In genomic region chr2:98921062-98921461, GRCh38 we compare ENCODE assay signal across 20 cellular contexts.
"Had no signal": no experiment of that assay in that cellular context is flagged by ENCODE, and none has a peak within 500 bp of the region (broad histone marks: within the 10 kb centered on the region; RNA-seq: fewer than 3 reads in every experiment).

No MANE protein-coding gene starts in this region.

- H3K9me3 ChIP-seq: mucosa of descending colon, pancreas, transverse colon had no signal

- H3K4me1 Mint-ChIP-seq: activated naive CD8-positive, alpha-beta T cell treated with anti-CD3 and anti-CD28 coated beads, Interleukin-2, amount 10 ng/mL, durations not matched to agents 7 days and 5 days had no signal

- H3K4me3 Mint-ChIP-seq: activated CD4-positive, alpha-beta memory T cell treated with anti-CD3 and anti-CD28 coated beads for 36 hours; activated naive CD8-positive, alpha-beta T cell treated with anti-CD3 and anti-CD28 coated beads, Interleukin-2, amount 10 ng/mL, durations not matched to agents 7 days and 5 days; nephron progenitor cell; stimulated activated naive CD8-positive, alpha-beta T cell treated with anti-CD3 and anti-CD28 coated beads, Interleukin-15, Interleukin-2, amounts not matched to agents 100 ng/mL and 50 ng/mL, for 24 hours had no signal

- H3K4me3 ChIP-seq: esophagus muscularis mucosa, gastroesophageal sphincter, mucosa of descending colon, pancreas, psoas muscle, right atrium auricular region, transverse colon had no signal

- H3K27me3 ChIP-seq: pancreas, right atrium auricular region, transverse colon had no signal

- H3K27ac ChIP-seq: esophagus muscularis mucosa, gastroesophageal sphincter, pancreas, psoas muscle, right atrium auricular region, transverse colon had no signal

- H3K36me3 Mint-ChIP-seq: activated CD4-positive, alpha-beta memory T cell treated with anti-CD3 and anti-CD28 coated beads for 36 hours; activated naive CD8-positive, alpha-beta T cell treated with anti-CD3 and anti-CD28 coated beads, Interleukin-2, amount 10 ng/mL, durations not matched to agents 7 days and 5 days had no signal

- H3K27ac Mint-ChIP-seq: activated CD4-positive, alpha-beta memory T cell treated with anti-CD3 and anti-CD28 coated beads for 36 hours; activated naive CD8-positive, alpha-beta T cell treated with anti-CD3 and anti-CD28 coated beads, Interleukin-2, amount 10 ng/mL, durations not matched to agents 7 days and 5 days; nephron progenitor cell; stimulated activated naive CD8-positive, alpha-beta T cell treated with anti-CD3 and anti-CD28 coated beads, Interleukin-15, Interleukin-2, amounts not matched to agents 100 ng/mL and 50 ng/mL, for 24 hours had no signal

- H3K36me3 ChIP-seq: esophagus muscularis mucosa, gastroesophageal sphincter, pancreas, right atrium auricular region, transverse colon had no signal

- H3K9me3 Mint-ChIP-seq: activated CD4-positive, alpha-beta memory T cell treated with anti-CD3 and anti-CD28 coated beads for 36 hours; activated naive CD8-positive, alpha-beta T cell treated with anti-CD3 and anti-CD28 coated beads, Interleukin-2, amount 10 ng/mL, durations not matched to agents 7 days and 5 days; stimulated activated naive CD8-positive, alpha-beta T cell treated with anti-CD3 and anti-CD28 coated beads, Interleukin-15, Interleukin-2, amounts not matched to agents 100 ng/mL and 50 ng/mL, for 24 hours had no signal

- H3K4me1 ChIP-seq: esophagus muscularis mucosa, gastroesophageal sphincter, pancreas, psoas muscle, right atrium auricular region, transverse colon had no signal

- DNase-seq: activated CD4-positive, alpha-beta memory T cell treated with anti-CD3 and anti-CD28 coated beads for 36 hours; activated CD4-positive, alpha-beta T cell treated with anti-CD3 and anti-CD28 coated beads for 48 hours; activated naive CD4-positive, alpha-beta T cell treated with Interleukin-2 at 50 U/mL for 16 hours; activated naive CD8-positive, alpha-beta T cell treated with anti-CD3 and anti-CD28 coated beads, Interleukin-2, amount 10 ng/mL, durations not matched to agents 7 days and 5 days; activated T-cell treated with anti-CD3 and anti-CD28 coated beads, Interleukin-2, amount 50 U/mL, for 48 hours; amniotic stem cell; left colon; mesenchymal stem cell; mucosa of descending colon; nephron progenitor cell; pancreas; psoas muscle; stimulated activated CD4-positive, alpha-beta T cell treated with anti-CD3 and anti-CD28 coated beads, Interleukin-12 subunit alpha, Interleukin-12 subunit beta, amount 100 ng/mL, for 4 hours; stimulated activated CD4-positive, alpha-beta T cell treated with anti-CD3 and anti-CD28 coated beads, Interleukin-4, amount 100 ng/mL, for 4 hours; substantia nigra; transverse colon had no signal
